Comparison of ENCODE assay signal across 1 cellular context in the genomic region with DNA sequence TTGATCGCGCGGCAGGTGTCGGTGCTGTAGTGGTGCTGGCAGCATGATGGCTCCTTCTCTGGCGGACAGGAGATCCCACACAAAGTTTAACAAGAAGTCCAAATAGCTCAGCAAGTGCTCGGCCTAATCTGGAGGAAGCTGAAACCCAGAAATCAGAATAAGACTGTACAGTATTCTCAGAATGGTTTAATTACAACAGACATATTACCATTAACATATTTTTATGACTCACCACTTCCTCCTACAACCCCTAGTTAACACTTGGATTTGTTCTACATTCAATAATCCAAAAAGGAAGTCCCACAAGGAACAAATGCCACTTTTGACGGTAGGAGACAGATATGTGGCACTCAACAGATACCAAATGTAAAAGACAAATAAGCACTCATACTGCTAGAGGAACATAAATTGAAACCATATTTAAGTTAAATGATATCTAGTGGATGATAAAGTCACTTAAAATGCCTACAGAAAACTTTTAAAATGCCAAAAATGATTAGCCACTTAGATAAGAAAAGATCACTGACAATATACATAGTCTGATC.
TF ChIP-seq lines count a peak whose summit lies in the region.

No MANE protein-coding gene starts in this region.

TF ChIP-seq in IMR-90, 13 proteins besides CTCF, POLR2A, EP300 and RAD21:
- TF ChIP-seq, protein P1, sequence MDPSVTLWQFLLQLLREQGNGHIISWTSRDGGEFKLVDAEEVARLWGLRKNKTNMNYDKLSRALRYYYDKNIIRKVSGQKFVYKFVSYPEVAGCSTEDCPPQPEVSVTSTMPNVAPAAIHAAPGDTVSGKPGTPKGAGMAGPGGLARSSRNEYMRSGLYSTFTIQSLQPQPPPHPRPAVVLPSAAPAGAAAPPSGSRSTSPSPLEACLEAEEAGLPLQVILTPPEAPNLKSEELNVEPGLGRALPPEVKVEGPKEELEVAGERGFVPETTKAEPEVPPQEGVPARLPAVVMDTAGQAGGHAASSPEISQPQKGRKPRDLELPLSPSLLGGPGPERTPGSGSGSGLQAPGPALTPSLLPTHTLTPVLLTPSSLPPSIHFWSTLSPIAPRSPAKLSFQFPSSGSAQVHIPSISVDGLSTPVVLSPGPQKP (IDR thresholded peaks at IDR 0.05; ENCODE audit: borderline replicate concordance, low read depth, low read length), result no peak
- TF ChIP-seq CHD1 (IDR thresholded peaks at IDR 0.05; ENCODE audit: low read depth, low read length), result no peak
- no peak for TF ChIP-seq BHLHE40 (IDR thresholded peaks at IDR 0.05; ENCODE audit: low read depth, low read length)
- TF ChIP-seq RFX5 (IDR thresholded peaks at IDR 0.05; ENCODE audit: low read depth, low read length), result no peak
- TF ChIP-seq CEBPB (IDR thresholded peaks at IDR 0.05; ENCODE audit: low read depth, low read length), result no peak
- no peak for TF ChIP-seq SMC3 (IDR thresholded peaks at IDR 0.05; ENCODE audit: low read depth, low read length)
- no peak for TF ChIP-seq MAZ (IDR thresholded peaks at IDR 0.05; ENCODE audit: borderline replicate concordance, low read depth, low read length)
- no peak for TF ChIP-seq MXI1 (IDR thresholded peaks at IDR 0.05; ENCODE audit: borderline replicate concordance, low read depth, low read length)
- no peak for TF ChIP-seq NFE2L2 (IDR thresholded peaks at IDR 0.05; ENCODE audit: low read depth, low read length)
- TF ChIP-seq RCOR1 (IDR thresholded peaks at IDR 0.05; ENCODE audit: insufficient replicate concordance, low read length), result no peak
- TF ChIP-seq FOS (IDR thresholded peaks at IDR 0.05; ENCODE audit: low read depth, low read length), result no peak
- no peak for TF ChIP-seq MAFK (IDR thresholded peaks at IDR 0.05; ENCODE audit: low read depth, low read length)
- TF ChIP-seq, protein P2, sequence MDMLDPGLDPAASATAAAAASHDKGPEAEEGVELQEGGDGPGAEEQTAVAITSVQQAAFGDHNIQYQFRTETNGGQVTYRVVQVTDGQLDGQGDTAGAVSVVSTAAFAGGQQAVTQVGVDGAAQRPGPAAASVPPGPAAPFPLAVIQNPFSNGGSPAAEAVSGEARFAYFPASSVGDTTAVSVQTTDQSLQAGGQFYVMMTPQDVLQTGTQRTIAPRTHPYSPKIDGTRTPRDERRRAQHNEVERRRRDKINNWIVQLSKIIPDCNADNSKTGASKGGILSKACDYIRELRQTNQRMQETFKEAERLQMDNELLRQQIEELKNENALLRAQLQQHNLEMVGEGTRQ (IDR thresholded peaks at IDR 0.05; ENCODE audit: low read depth, low read length), result no peak
